Comparison of ENCODE assay signal across 8 cellular contexts in the genomic region with DNA sequence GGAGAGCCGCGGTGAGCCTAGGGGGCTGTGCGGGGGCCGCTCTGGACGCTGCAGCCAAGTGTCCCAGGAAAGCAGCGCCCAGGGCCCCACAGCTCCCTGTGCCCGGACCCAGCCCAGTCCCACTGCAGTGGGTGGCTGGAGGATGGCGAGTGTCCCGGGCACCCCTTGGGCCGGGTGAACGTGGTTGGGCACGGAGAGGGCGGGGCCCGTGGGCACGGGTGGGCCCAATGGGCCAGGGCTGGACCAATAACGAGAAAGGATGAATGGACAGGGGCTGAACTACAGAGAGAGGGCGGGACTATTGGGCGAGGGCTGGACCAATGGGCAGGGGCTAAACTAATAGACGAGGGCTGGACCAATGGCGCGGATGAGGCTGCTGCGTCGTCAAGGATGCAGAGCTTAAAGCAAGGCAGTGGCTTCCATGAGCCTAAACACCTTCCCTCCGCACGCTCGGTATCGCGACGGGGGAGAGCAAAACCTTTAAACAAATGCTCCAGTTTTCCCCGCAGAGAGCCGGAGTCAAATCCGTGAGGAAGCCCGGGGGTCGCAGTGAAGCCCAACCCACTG. TPM values are rescaled to one million over a fixed set of nuclear protein-coding genes. Genes with fewer than 3 reads are reported as not detected.
DNase-seq lines count a peak whose midpoint lies in the region; ATAC-seq, FAIRE-seq and TF ChIP-seq lines count a peak whose summit lies in the region.

No MANE protein-coding gene starts in this region.

- POLR2A ChIA-PET in GM10248 (lab: Yijun Ruan, JAX): interaction anchor here (1.0 to 1.7 kb wide), 6 partner anchors 14 to 561 kb away, joined by 3 to 9 read pairs (median 5); partner anchors contain the start of genes FLYWCH1, NAA60 and ZNF597

- H3K27me3 ChIP-seq in adipocyte (replicated peaks; ENCODE audit: control insufficient read depth, insufficient read depth, low read length) (peaks cover 2% of the 10 kb centered on the region), cardiac muscle cell (no peaks in the 10 kb centered on the region), pancreas (no peaks in the 10 kb centered on the region), tibial nerve (no peaks in the 10 kb centered on the region)

- peak overlapping the region; percentile 98 for H3K9ac ChIP-seq in adipocyte (ENCODE audit: low read length)

- peak in 1 of 2 donors; percentile 71 for TF ChIP-seq POLR2A in tibial nerve (IDR thresholded peaks at IDR 0.05)

- peak in 1 of 2 donors; percentile 82 for TF ChIP-seq EP300 in tibial nerve (IDR thresholded peaks at IDR 0.05)

- FAIRE-seq in pancreas (lab: Jason Lieb, UNC): peak; percentile 81

- H3K36me3 ChIP-seq in adipocyte (ENCODE audit: control insufficient read depth, insufficient read depth, low read length, severe bottlenecking): peaks cover 3% of the 10 kb centered on the region
- H3K36me3 ChIP-seq in cardiac muscle cell: no peaks in the 10 kb centered on the region
- no peaks in the 10 kb centered on the region for H3K36me3 ChIP-seq in pancreas
- no peaks in the 10 kb centered on the region for H3K36me3 ChIP-seq in tibial nerve

- intact Hi-C loops in pancreas (cut with DNase I): no loop called here

- H3K4me1 ChIP-seq in adipocyte (ENCODE audit: control insufficient read depth, insufficient read depth, low read length) (peaks cover 9% of the 10 kb centered on the region), cardiac muscle cell (ENCODE audit: low read depth) (no peaks in the 10 kb centered on the region), pancreas (peaks cover 0 to 8% (median 0%) of the 10 kb centered on the region in 3 donors), tibial nerve (peaks cover 0 to 14% (median 6%) of the 10 kb centered on the region in 4 donors)

- TF ChIP-seq CTCF in GM10248 (IDR thresholded peaks at IDR 0.05; ENCODE audit: control extremely low read depth, extremely low read depth, low read depth, missing control alignments): no peak
- TF ChIP-seq CTCF in cardiac muscle cell (IDR thresholded peaks at IDR 0.05; ENCODE audit: low read depth, low read length): no peak
- TF ChIP-seq CTCF in pancreas (IDR thresholded peaks at IDR 0.05): no peak
- no peak for TF ChIP-seq CTCF in tibial nerve (IDR thresholded peaks at IDR 0.05)

- CTCF ChIA-PET in GM10248 (lab: Yijun Ruan, JAX): interaction anchor here (0.8 to 3.9 kb wide), 15 partner anchors 8 to 44 kb away, joined by 3 to 34 read pairs (median 4); partner anchors contain the start of gene FLYWCH1

- ATAC-seq in HG02623 (IDR thresholded peaks at IDR 0.05; ENCODE audit: unreplicated experiment) (peak; percentile 90), SK-N-SH treated with all-trans-retinoic acid at 6 μM for 48 hours (peak; percentile 98), pancreas (peak; percentile 93 to 97 (median 94))

- H3K27ac ChIP-seq in cardiac muscle cell (peak overlapping the region; percentile 78), pancreas (peak overlapping the region; percentile 83 to 91 (median 88)), tibial nerve (peak overlapping the region; percentile 87 to 97 (median 95))

- DNase-seq in GM10248 (ENCODE audit: extremely low spot score): peak; percentile 95
- peak; percentile 98 for DNase-seq in NCI-H1092 treated with DMSO at 0.1 percent for 48 hours (lab: John Stamatoyannopoulos, UW)
- DNase-seq in adipocyte (ENCODE audit: low read depth): peak; percentile 100
- DNase-seq in cardiac muscle cell (ENCODE audit: low read depth in 1 of 2, low spot score in 1 of 2): peak; percentile 98 to 99
- DNase-seq in pancreas: peak; percentile 87 to 98 (median 96)
- DNase-seq in tibial nerve (ENCODE audit: low spot score in 2 of 2): peak; percentile 97 to 98

- H3K4me3 ChIP-seq in adipocyte (ENCODE audit: low read length) (peak overlapping the region; percentile 93), cardiac muscle cell (peak overlapping the region; percentile 59), pancreas (peak overlapping the region; percentile 64 to 76 (median 70)), tibial nerve (peak overlapping the region; percentile 81 to 94 (median 85))

- WGBS in pancreas, 2 donors: 0% methylated on average over 29 to 34 of the region's 34 CpGs
- WGBS in tibial nerve, 2 donors: 0 to 1% methylated on average over 31 of the region's 34 CpGs

- H3K9me3 ChIP-seq in adipocyte (ENCODE audit: control insufficient read depth, low read length) (no peaks in the 10 kb centered on the region), cardiac muscle cell (ENCODE audit: low read depth) (no peaks in the 10 kb centered on the region), pancreas (no peaks in the 10 kb centered on the region), tibial nerve (no peaks in the 10 kb centered on the region)

TF ChIP-seq in SK-N-SH treated with all-trans-retinoic acid at 6 μM for 48 hours, 23 proteins besides CTCF, POLR2A, EP300 and RAD21 (continues in another document):
- no peak for TF ChIP-seq OSR1 (CRISPR knock-in tag; IDR thresholded peaks at IDR 0.05)
- TF ChIP-seq ZC3H10 (CRISPR knock-in tag; IDR thresholded peaks at IDR 0.05): no peak
- no peak for TF ChIP-seq CSDC2 (CRISPR knock-in tag; IDR thresholded peaks at IDR 0.05)
- no peak for TF ChIP-seq GLIS3 (CRISPR knock-in tag; IDR thresholded peaks at IDR 0.05)
- TF ChIP-seq, protein P1, sequence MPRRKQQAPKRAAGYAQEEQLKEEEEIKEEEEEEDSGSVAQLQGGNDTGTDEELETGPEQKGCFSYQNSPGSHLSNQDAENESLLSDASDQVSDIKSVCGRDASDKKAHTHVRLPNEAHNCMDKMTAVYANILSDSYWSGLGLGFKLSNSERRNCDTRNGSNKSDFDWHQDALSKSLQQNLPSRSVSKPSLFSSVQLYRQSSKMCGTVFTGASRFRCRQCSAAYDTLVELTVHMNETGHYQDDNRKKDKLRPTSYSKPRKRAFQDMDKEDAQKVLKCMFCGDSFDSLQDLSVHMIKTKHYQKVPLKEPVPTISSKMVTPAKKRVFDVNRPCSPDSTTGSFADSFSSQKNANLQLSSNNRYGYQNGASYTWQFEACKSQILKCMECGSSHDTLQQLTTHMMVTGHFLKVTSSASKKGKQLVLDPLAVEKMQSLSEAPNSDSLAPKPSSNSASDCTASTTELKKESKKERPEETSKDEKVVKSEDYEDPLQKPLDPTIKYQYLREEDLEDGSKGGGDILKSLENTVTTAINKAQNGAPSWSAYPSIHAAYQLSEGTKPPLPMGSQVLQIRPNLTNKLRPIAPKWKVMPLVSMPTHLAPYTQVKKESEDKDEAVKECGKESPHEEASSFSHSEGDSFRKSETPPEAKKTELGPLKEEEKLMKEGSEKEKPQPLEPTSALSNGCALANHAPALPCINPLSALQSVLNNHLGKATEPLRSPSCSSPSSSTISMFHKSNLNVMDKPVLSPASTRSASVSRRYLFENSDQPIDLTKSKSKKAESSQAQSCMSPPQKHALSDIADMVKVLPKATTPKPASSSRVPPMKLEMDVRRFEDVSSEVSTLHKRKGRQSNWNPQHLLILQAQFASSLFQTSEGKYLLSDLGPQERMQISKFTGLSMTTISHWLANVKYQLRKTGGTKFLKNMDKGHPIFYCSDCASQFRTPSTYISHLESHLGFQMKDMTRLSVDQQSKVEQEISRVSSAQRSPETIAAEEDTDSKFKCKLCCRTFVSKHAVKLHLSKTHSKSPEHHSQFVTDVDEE (CRISPR knock-in tag; IDR thresholded peaks at IDR 0.05): no peak
- no peak for TF ChIP-seq ZFP30 (CRISPR knock-in tag; IDR thresholded peaks at IDR 0.05)
- TF ChIP-seq POU6F1 (CRISPR knock-in tag; IDR thresholded peaks at IDR 0.05; ENCODE audit: borderline replicate concordance, low read depth): no peak
- TF ChIP-seq ZNF70 (CRISPR knock-in tag; IDR thresholded peaks at IDR 0.05): no peak
- no peak for TF ChIP-seq ISL1 (CRISPR knock-in tag; IDR thresholded peaks at IDR 0.05)
- TF ChIP-seq TOX (CRISPR knock-in tag; IDR thresholded peaks at IDR 0.05; ENCODE audit: borderline replicate concordance): no peak
- no peak for TF ChIP-seq TCF4 (CRISPR knock-in tag; IDR thresholded peaks at IDR 0.05; ENCODE audit: borderline replicate concordance)
- no peak for TF ChIP-seq RARB (CRISPR knock-in tag; IDR thresholded peaks at IDR 0.05)
- TF ChIP-seq ZNF565 (CRISPR knock-in tag; conservative IDR thresholded peaks at IDR 0.05; ENCODE audit: low read depth): no peak
- no peak for TF ChIP-seq BACH2 (CRISPR knock-in tag; IDR thresholded peaks at IDR 0.05; ENCODE audit: borderline replicate concordance)
- no peak for TF ChIP-seq ZNF8 (CRISPR knock-in tag; IDR thresholded peaks at IDR 0.05)

RNA-seq across cellular contexts. Expression of gene FLYWCH2, which starts 0.5 kb away (rescaled TPM):
- 134 and 148 TPM in 2 replicates for total RNA-seq in cardiac muscle cell
- 59.2 and 66.1 TPM in 2 replicates for polyA plus RNA-seq in cardiac muscle cell
- total RNA-seq in pancreas: 10 to 100 TPM in 1 of 6 donors, 1 to 10 TPM in 5; 5.8 to 10.1 (median 7.7) TPM
- 10 to 100 TPM; 18.2 to 26.1 TPM for polyA plus RNA-seq in pancreas
- total RNA-seq in tibial nerve: 10 to 100 TPM; 66.2 to 76.8 (median 72.8) TPM

RNA-seq across cellular contexts. Expression of gene PRSS22, which starts 24.6 kb away (rescaled TPM):
- total RNA-seq in cardiac muscle cell: not detected in 2 replicates
- not detected in 2 replicates for polyA plus RNA-seq in cardiac muscle cell
- 10 to 100 TPM in 3 of 6 donors, 1 to 10 TPM in 3; 8.4 to 28.5 (median 13.1) TPM for total RNA-seq in pancreas
- 10 to 100 TPM; 48.7 to 59.5 TPM for polyA plus RNA-seq in pancreas
- total RNA-seq in tibial nerve: not detected

RNA-seq across cellular contexts. Expression of gene FLYWCH1, which starts 29.2 kb away (rescaled TPM):
- total RNA-seq in cardiac muscle cell (33.2 and 58.7 TPM in 2 replicates), pancreas (10 to 100 TPM; 11.5 to 18.6 (median 14.9) TPM), tibial nerve (10 to 100 TPM; 65.1 to 74.9 (median 68.7) TPM)
- polyA plus RNA-seq in cardiac muscle cell (34.7 and 41.1 TPM in 2 replicates), pancreas (10 to 100 TPM; 31.5 to 40.4 TPM)

RNA-seq across cellular contexts. Expression of gene ZG16B, which starts 52.4 kb away (rescaled TPM):
- total RNA-seq in cardiac muscle cell: not detected in 2 replicates
- polyA plus RNA-seq in cardiac muscle cell: not detected in 2 replicates
- 1 to 10 TPM in 1 of 6 donors, under 1 TPM in 5; 0.43 to 1.5 (median 0.80) TPM for total RNA-seq in pancreas
- 1 to 10 TPM in 1 of 2 donors, under 1 TPM in 1; 0.65 to 1.7 TPM for polyA plus RNA-seq in pancreas
- total RNA-seq in tibial nerve: not detected

Comparison
In these comparisons a context has a peak if more than half of its experiments do, and no peak if none do; other contexts are left out.
1. Peak in every context shown above with its lines: DNase-seq, ATAC-seq, H3K4me3 ChIP-seq and H3K27ac ChIP-seq.
2. RNA of gene FLYWCH2, which starts 0.5 kb away (total RNA-seq): 134 to 148 TPM in cardiac muscle cell and 66.2 to 76.8 TPM in tibial nerve; 5.8 to 10.1 TPM in pancreas; every median in the first group is over 4 times any median in the second.